8 cellular contexts compared by ENCODE assay signal in genomic region chr4:124711469-124712416, GRCh38. TPM values are rescaled to one million over a fixed set of nuclear protein-coding genes. Genes with fewer than 3 reads are reported as not detected.
A peak's percentile ranks its signal among the peaks of the same experiment; 100 is the strongest.
DNase-seq lines count a peak whose midpoint lies in the region; ATAC-seq and TF ChIP-seq lines count a peak whose summit lies in the region.

No MANE protein-coding gene starts in this region.

- POLR2A ChIA-PET in Panc1 (lab: Charles Lee): interaction anchor here (0.6 kb wide), 1 partner anchor 140 kb away, joined by 3 read pairs; no protein-coding TSS in a partner anchor

- peaks cover 24% of the 10 kb centered on the region for H3K4me1 ChIP-seq in Panc1 (ENCODE audit: control insufficient read depth, insufficient read depth, low read length)
- H3K4me1 ChIP-seq in smooth muscle cell (ENCODE audit: low read depth): peaks cover 42% of the 10 kb centered on the region

- H3K36me3 ChIP-seq in Panc1 (ENCODE audit: control insufficient read depth, insufficient read depth, low read length): no peaks in the 10 kb centered on the region; the same call in none of the 2 replicates
- no peaks in the 10 kb centered on the region for H3K36me3 ChIP-seq in smooth muscle cell (ENCODE audit: low read depth)

- H3K4me3 Mint-ChIP-seq in immature natural killer cell: peak overlapping the region in 1 of 5 donors; percentile 92

- H3K4me1 Mint-ChIP-seq in immature natural killer cell: peaks cover 6 to 11% of the 10 kb centered on the region in 2 donors

- no TSS peak for BruUV-seq in Panc1 (replicated peaks; lab: Mats Ljungman, UMichigan)

- H3K4me2 ChIP-seq in smooth muscle cell: peak overlapping the region; percentile 89

- intact Hi-C loops in Panc1 (cut with micrococcal nuclease; ENCODE audit: unreplicated experiment): loop anchor here (10.0 kb wide), 1 partner anchor 523 kb away; no protein-coding TSS in a partner anchor

- no peaks in the 10 kb centered on the region for H3K27me3 ChIP-seq in Panc1 (ENCODE audit: control insufficient read depth, insufficient read depth, low read length)
- H3K27me3 ChIP-seq in smooth muscle cell (ENCODE audit: low read depth): no peaks in the 10 kb centered on the region

- H4K20me1 ChIP-seq in smooth muscle cell (ENCODE audit: low read depth): peaks cover 47% of the 10 kb centered on the region

- CTCF ChIA-PET in Panc1 (lab: Charles Lee): no interaction called here

- TF ChIP-seq CTCF in Panc1 (IDR thresholded peaks at IDR 0.05) (peak; percentile 44), smooth muscle cell (IDR thresholded peaks at IDR 0.05; ENCODE audit: borderline replicate concordance, insufficient read depth, poor library complexity, severe bottlenecking) (no peak)

- peaks cover 5 to 10% (median 6%) of the 10 kb centered on the region in 3 donors for H3K27me3 Mint-ChIP-seq in immature natural killer cell (ENCODE audit: low read depth in 3 of 3)

- peak overlapping the region; percentile 54 to 87 for H3K4me3 ChIP-seq in Panc1 (ENCODE audit: low read depth in 2 of 2, low read length in 2 of 2)
- peak overlapping the region; percentile 76 for H3K4me3 ChIP-seq in smooth muscle cell

- no peaks in the 10 kb centered on the region for H3K9me3 Mint-ChIP-seq in immature natural killer cell

- no peaks in the 10 kb centered on the region for H3K36me3 Mint-ChIP-seq in immature natural killer cell

- H3K9me3 ChIP-seq in Panc1 (ENCODE audit: control insufficient read depth, insufficient read depth, low read depth, low read length): no peaks in the 10 kb centered on the region
- H3K9me3 ChIP-seq in smooth muscle cell (replicated peaks; ENCODE audit: low read depth): no peaks in the 10 kb centered on the region

- H3F3A ChIP-seq in smooth muscle cell (ENCODE audit: low read depth): no peaks in the 10 kb centered on the region

- DNase-seq in activated CD8-positive, alpha-beta memory T cell treated with anti-CD3 and anti-CD28 coated beads, Interleukin-2, amount 50 U/mL, for 48 hours: peak; percentile 53
- no peak for DNase-seq in activated CD8-positive, alpha-beta memory T cell treated with anti-CD3 and anti-CD28 coated beads for 24 hours
- DNase-seq in HuH-7 (ENCODE audit: low spot score) (peak; percentile 43), Panc1 (ENCODE audit: low read depth, low spot score) (no peak), cerebellar cortex (ENCODE audit: low spot score) (peak; percentile 70), immature natural killer cell (peak; percentile 8 to 17 (median 9)), smooth muscle cell (lab: John Stamatoyannopoulos, UW; ENCODE audit: unreplicated experiment) (no peak)

- ATAC-seq in GM21723 (IDR thresholded peaks at IDR 0.05; ENCODE audit: unreplicated experiment) (peak; percentile 36), Panc1 (peak; percentile 78)

- H2AFZ ChIP-seq in smooth muscle cell (ENCODE audit: low read depth): no peak overlapping the region

- WGBS in smooth muscle cell (ENCODE audit: low lambda C conversion rate): 2% methylated on average over 17 of the region's 38 CpGs

- in situ Hi-C loops in Panc1 (cut with HindIII; ENCODE audit: low pct_unique_long_range_greater_than_20kb, low sequenced_read_pairs): no loop called here

- peak overlapping the region in 1 of 6 donors; percentile 70 for H3K27ac Mint-ChIP-seq in immature natural killer cell

- H3K27ac ChIP-seq in Panc1 (ENCODE audit: low read length) (peak overlapping the region; percentile 92), smooth muscle cell (ENCODE audit: low read depth) (peak overlapping the region; percentile 98)

- H3K9ac ChIP-seq in smooth muscle cell (ENCODE audit: low read depth): peak overlapping the region; percentile 95

- peaks cover 47% of the 10 kb centered on the region for H3K79me2 ChIP-seq in smooth muscle cell (ENCODE audit: low read depth)

RNA-seq across cellular contexts. Expression of gene ANKRD50, which starts 0.8 kb away (rescaled TPM):
- total RNA-seq in Panc1 (2021; ENCODE audit: unreplicated experiment) (14.3 TPM), smooth muscle cell (31.1 and 41.5 TPM in 2 replicates)
- 8.0 TPM for polyA plus RNA-seq in Panc1 (2012; ENCODE audit: insufficient read length)
- polyA plus RNA-seq in immature natural killer cell (under 1 TPM in 2 of 3 donors, not detected in 1; 0.59 to 0.60 TPM), smooth muscle cell (6.0 and 9.2 TPM in 2 replicates)

Comparison
In these comparisons a context has a peak if more than half of its experiments do, and no peak if none do; other contexts are left out.
1. DNase-seq: peak in activated CD8-positive, alpha-beta memory T cell treated with anti-CD3 and anti-CD28 coated beads, Interleukin-2, amount 50 U/mL, for 48 hours (single experiment), HuH-7 (single experiment), cerebellar cortex (single experiment) and immature natural killer cell (3 of 3); none in activated CD8-positive, alpha-beta memory T cell treated with anti-CD3 and anti-CD28 coated beads for 24 hours (single experiment), Panc1 (single experiment) and smooth muscle cell (single experiment).